ENCODE assay signal across 8 cellular contexts in the genomic region with DNA sequence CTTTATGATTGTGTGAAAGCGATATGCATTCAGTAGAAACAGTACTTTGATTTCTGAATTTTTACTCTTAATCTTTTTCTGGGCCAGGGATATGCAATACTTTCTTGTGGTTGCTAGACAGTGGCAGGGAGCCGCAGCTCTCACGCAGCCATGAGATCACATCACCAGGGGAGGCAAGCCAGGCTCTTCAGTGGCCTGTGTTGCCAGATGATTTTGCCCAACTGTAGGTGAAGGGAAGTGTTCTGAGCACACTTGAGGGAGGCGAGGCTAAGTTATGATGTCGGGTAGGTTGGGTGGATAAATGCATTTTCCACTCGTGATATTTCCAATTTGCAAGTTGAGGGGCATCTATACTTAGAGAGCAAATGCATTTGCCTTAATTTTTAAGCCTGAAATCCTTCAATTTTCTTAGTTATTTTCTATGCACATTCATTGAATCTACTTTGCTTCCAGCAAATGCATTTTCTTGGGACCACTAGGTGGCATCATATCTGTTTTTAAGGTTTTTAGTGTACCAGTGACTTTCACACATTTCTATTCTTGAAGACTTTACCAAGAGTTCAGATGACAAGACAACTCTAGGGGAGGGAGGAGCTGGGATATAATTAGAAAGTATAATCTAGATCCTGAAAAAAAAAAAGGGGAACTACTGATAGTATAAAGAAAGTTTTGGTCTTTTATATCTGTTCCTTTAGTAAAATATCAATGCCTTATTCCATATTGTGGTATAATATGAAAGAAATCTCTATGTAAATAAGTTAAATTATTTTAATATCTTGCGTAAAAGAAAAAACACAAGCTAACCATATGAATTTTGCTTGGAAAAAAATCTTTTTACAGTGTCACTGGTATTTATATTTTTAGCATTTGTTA.
A peak's percentile ranks its signal among the peaks of the same experiment; 100 is the strongest.
DNase-seq lines count a peak whose midpoint lies in the region; ATAC-seq and TF ChIP-seq lines count a peak whose summit lies in the region.

No MANE protein-coding gene starts in this region.

- no peak for DNase-seq in GM06990 (ENCODE audit: extremely low read depth, insufficient read length)
- DNase-seq in SK-N-DZ (ENCODE audit: low spot score) = peak; percentile 46
- DNase-seq in foreskin melanocyte = peak; percentile 11
- no peak for DNase-seq in tibial artery
- DNase-seq in EL = no peak

- H3K27ac ChIP-seq in KMS-11 (peak overlapping the region; percentile 9; the same call in 1 of the 2 replicates), tibial artery (no peak overlapping the region)

- H3K4me1 ChIP-seq in KMS-11 (ENCODE audit: low read depth, poor library complexity, severe bottlenecking) (peaks cover 18% of the 10 kb centered on the region), tibial artery (no peaks in the 10 kb centered on the region)

- no peaks in the 10 kb centered on the region for H3K36me3 ChIP-seq in GM06990 (ENCODE audit: control insufficient read depth, insufficient read depth, low read length)
- H3K36me3 ChIP-seq in KMS-11 (ENCODE audit: insufficient read depth) = no peaks in the 10 kb centered on the region
- H3K36me3 ChIP-seq in tibial artery = no peaks in the 10 kb centered on the region

- H3K4me2 ChIP-seq in KMS-11 = peak overlapping the region; percentile 23; the same call in 1 of the 2 replicates

- no peaks in the 10 kb centered on the region for H3K79me2 ChIP-seq in KMS-11 (ENCODE audit: insufficient read depth, low read depth)

- no peaks in the 10 kb centered on the region for H3K9me3 ChIP-seq in tibial artery

- intact Hi-C loops in tibial artery (cut with DNase I; ENCODE audit: low total_unique reads) = no loop called here

- TF ChIP-seq CTCF in GM06990 (IDR thresholded peaks at IDR 0.05; ENCODE audit: insufficient read depth, low read length, poor library complexity, severe bottlenecking) = peak; percentile 49
- peak; percentile 91 for TF ChIP-seq CTCF in KMS-11 (conservative IDR thresholded peaks at IDR 0.05; ENCODE audit: low read depth, low read length)
- peak; percentile 47 for TF ChIP-seq CTCF in tibial artery (IDR thresholded peaks at IDR 0.05)

- peak overlapping the region; percentile 24; the same call in 1 of the 2 replicates for H2AFZ ChIP-seq in KMS-11 (ENCODE audit: low read depth)

- H3K4me3 ChIP-seq in GM06990 (replicated peaks; ENCODE audit: low read depth, low read length) (no peak overlapping the region), KMS-11 (IDR thresholded peaks at IDR 0.05; ENCODE audit: insufficient read depth, low read depth, low read length) (no peak overlapping the region), tibial artery (no peak overlapping the region)

- no peak overlapping the region for H3K9ac ChIP-seq in KMS-11

- ATAC-seq in HG03432 (IDR thresholded peaks at IDR 0.05; ENCODE audit: unreplicated experiment) = no peak
- ATAC-seq in GM21825 (IDR thresholded peaks at IDR 0.05; ENCODE audit: unreplicated experiment) = no peak

- H3K27me3 ChIP-seq in GM06990 (replicated peaks; ENCODE audit: control insufficient read depth, insufficient read depth, low read length) (no peaks in the 10 kb centered on the region), KMS-11 (ENCODE audit: insufficient read depth, low read depth) (no peaks in the 10 kb centered on the region), tibial artery (no peaks in the 10 kb centered on the region)

- H4K20me1 ChIP-seq in KMS-11 (ENCODE audit: insufficient read depth) = no peaks in the 10 kb centered on the region

Comparison
In these comparisons a context has a peak if more than half of its experiments do, and no peak if none do; other contexts are left out.
1. DNase-seq: peak in SK-N-DZ (single experiment) and foreskin melanocyte (single experiment); none in GM06990 (single experiment), tibial artery (0 of 2) and EL (single experiment).
2. Peak in every context shown above with its lines, with median percentiles within 50 percentile points of each other: CTCF ChIP-seq.